ENCODE assay signal across 27 cellular contexts in genomic region chr5:74061292-74061691, GRCh38.
"Had no signal": no experiment of that assay in that cellular context is flagged by ENCODE, and none has a peak within 500 bp of the region (broad histone marks: within the 10 kb centered on the region; RNA-seq: fewer than 3 reads in every experiment).

No MANE protein-coding gene starts in this region.

- H3K4me3 Mint-ChIP-seq: activated B cell treated with CpG ODN at 0.5 μM for 24 hours; activated CD8-positive, alpha-beta T cell treated with anti-CD3 and anti-CD28 coated beads for 36 hours; activated naive CD4-positive, alpha-beta T cell treated with anti-CD3 and anti-CD28 coated beads, Interleukin-2, amount 50 U/mL, for 24 hours; activated naive CD8-positive, alpha-beta T cell treated with anti-CD3 and anti-CD28 coated beads, Interleukin-2, amount 50 U/mL, for 24 hours; activated T-cell treated with anti-CD3 and anti-CD28 coated beads, Interleukin-2, amount 50 U/mL, for 4 hours; activated T-helper 17 cell treated with anti-CD3 and anti-CD28 coated beads, Interleukin-2, amount 50 U/mL, for 72 hours; central memory CD8-positive, alpha-beta T cell; dendritic cell treated with granulocyte-macrophage colony-stimulating factor and Interleukin-4, amounts not matched to agents 40 ng/mL and 50 ng/mL, for 4 days; endodermal cell; naive thymus-derived CD8-positive, alpha-beta T cell; stimulated activated effector memory CD8-positive, alpha-beta T cell treated with anti-CD3 and anti-CD28 coated beads, Interleukin-12 subunit alpha, Interleukin-12 subunit beta, amount 100 ng/mL, for 72 hours; stimulated activated naive CD8-positive, alpha-beta T cell treated with anti-CD3 and anti-CD28 coated beads, Interleukin-15, amount 100 ng/mL, for 72 hours; T-helper 2 cell treated with Interferon-gamma antibody and Interleukin-4, amounts not matched to agents 5 μg/mL and 100 μg/mL, for 36 hours had no signal

- H3K9me3 ChIP-seq: heart left ventricle, neutrophil, ovary, sigmoid colon, upper lobe of right lung had no signal

- H3K4me3 ChIP-seq: heart left ventricle, ovary, sigmoid colon, upper lobe of right lung had no signal

- ATAC-seq: activated CD8-positive, alpha-beta T cell treated with anti-CD3 and anti-CD28 coated beads for 36 hours; activated naive CD8-positive, alpha-beta T cell treated with anti-CD3 and anti-CD28 coated beads, Interleukin-2, amount 50 U/mL, for 24 hours; activated T-cell treated with anti-CD3 and anti-CD28 coated beads, Interleukin-2, amount 50 U/mL, for 4 hours; activated T-helper 17 cell treated with anti-CD3 and anti-CD28 coated beads, Interleukin-2, amount 50 U/mL, for 72 hours; esophagus mucosa; foreskin keratinocyte; heart left ventricle; naive thymus-derived CD8-positive, alpha-beta T cell; stimulated activated effector memory CD8-positive, alpha-beta T cell treated with anti-CD3 and anti-CD28 coated beads, Interleukin-12 subunit alpha, Interleukin-12 subunit beta, amount 100 ng/mL, for 72 hours; stimulated activated naive CD8-positive, alpha-beta T cell treated with anti-CD3 and anti-CD28 coated beads, Interleukin-15, amount 100 ng/mL, for 72 hours; upper lobe of right lung had no signal

- H3K4me1 ChIP-seq: foreskin keratinocyte, sigmoid colon had no signal

- H3K27me3 ChIP-seq: foreskin keratinocyte, heart left ventricle, neutrophil, ovary, sigmoid colon, upper lobe of right lung had no signal

- H3K27ac ChIP-seq: foreskin keratinocyte, heart left ventricle, neutrophil, ovary, sigmoid colon, upper lobe of right lung had no signal

- H3K27ac Mint-ChIP-seq: activated B cell treated with CpG ODN at 0.5 μM for 24 hours; activated CD8-positive, alpha-beta T cell treated with anti-CD3 and anti-CD28 coated beads for 36 hours; activated naive CD4-positive, alpha-beta T cell treated with anti-CD3 and anti-CD28 coated beads, Interleukin-2, amount 50 U/mL, for 24 hours; activated naive CD8-positive, alpha-beta T cell treated with anti-CD3 and anti-CD28 coated beads, Interleukin-2, amount 50 U/mL, for 24 hours; activated T-helper 17 cell treated with anti-CD3 and anti-CD28 coated beads, Interleukin-2, amount 50 U/mL, for 72 hours; dendritic cell treated with granulocyte-macrophage colony-stimulating factor and Interleukin-4, amounts not matched to agents 40 ng/mL and 50 ng/mL, for 4 days; endodermal cell; naive thymus-derived CD8-positive, alpha-beta T cell; progenitor cell of endocrine pancreas; stimulated activated effector memory CD8-positive, alpha-beta T cell treated with anti-CD3 and anti-CD28 coated beads, Interleukin-12 subunit alpha, Interleukin-12 subunit beta, amount 100 ng/mL, for 72 hours; stimulated activated naive CD8-positive, alpha-beta T cell treated with anti-CD3 and anti-CD28 coated beads, Interleukin-15, amount 100 ng/mL, for 72 hours; T-helper 2 cell treated with Interferon-gamma antibody and Interleukin-4, amounts not matched to agents 5 μg/mL and 100 μg/mL, for 36 hours had no signal

- H3K36me3 Mint-ChIP-seq: activated naive CD4-positive, alpha-beta T cell treated with anti-CD3 and anti-CD28 coated beads, Interleukin-2, amount 50 U/mL, for 24 hours; naive thymus-derived CD8-positive, alpha-beta T cell; stimulated activated effector memory CD8-positive, alpha-beta T cell treated with anti-CD3 and anti-CD28 coated beads, Interleukin-12 subunit alpha, Interleukin-12 subunit beta, amount 100 ng/mL, for 72 hours had no signal

- H3K9me3 Mint-ChIP-seq: activated B cell treated with CpG ODN at 0.5 μM for 24 hours; activated CD8-positive, alpha-beta T cell treated with anti-CD3 and anti-CD28 coated beads for 36 hours; activated naive CD4-positive, alpha-beta T cell treated with anti-CD3 and anti-CD28 coated beads, Interleukin-2, amount 50 U/mL, for 24 hours; activated naive CD8-positive, alpha-beta T cell treated with anti-CD3 and anti-CD28 coated beads, Interleukin-2, amount 50 U/mL, for 24 hours; activated T-cell treated with anti-CD3 and anti-CD28 coated beads, Interleukin-2, amount 50 U/mL, for 4 hours; activated T-helper 17 cell treated with anti-CD3 and anti-CD28 coated beads, Interleukin-2, amount 50 U/mL, for 72 hours; central memory CD8-positive, alpha-beta T cell; dendritic cell treated with granulocyte-macrophage colony-stimulating factor and Interleukin-4, amounts not matched to agents 40 ng/mL and 50 ng/mL, for 4 days; endodermal cell; naive thymus-derived CD8-positive, alpha-beta T cell; stimulated activated effector memory CD8-positive, alpha-beta T cell treated with anti-CD3 and anti-CD28 coated beads, Interleukin-12 subunit alpha, Interleukin-12 subunit beta, amount 100 ng/mL, for 72 hours; stimulated activated naive CD8-positive, alpha-beta T cell treated with anti-CD3 and anti-CD28 coated beads, Interleukin-15, amount 100 ng/mL, for 72 hours; T-helper 2 cell treated with Interferon-gamma antibody and Interleukin-4, amounts not matched to agents 5 μg/mL and 100 μg/mL, for 36 hours had no signal

- DNase-seq: activated B cell treated with CpG ODN at 0.5 μM for 24 hours; activated CD4-positive, alpha-beta T cell treated with anti-CD3 and anti-CD28 coated beads, Interleukin-2, amount 50 U/mL, for 1 hour; activated CD8-positive, alpha-beta T cell treated with anti-CD3 and anti-CD28 coated beads for 36 hours; activated naive CD8-positive, alpha-beta T cell treated with anti-CD3 and anti-CD28 coated beads, Interleukin-2, amount 50 U/mL, for 24 hours; activated T-cell treated with anti-CD3 and anti-CD28 coated beads, Interleukin-2, amount 50 U/mL, for 4 hours; amygdala; endodermal cell; foreskin keratinocyte; heart left ventricle; naive thymus-derived CD8-positive, alpha-beta T cell; ovary; sigmoid colon; small intestine; stimulated activated CD4-positive, alpha-beta T cell treated with anti-CD3 and anti-CD28 coated beads, Interleukin-4, amount 100 ng/mL, for 24 hours; stimulated activated naive CD8-positive, alpha-beta T cell treated with anti-CD3 and anti-CD28 coated beads, Interleukin-15, amount 100 ng/mL, for 72 hours; substantia nigra; T-helper 1 cell; upper lobe of right lung had no signal

- H3K27me3 Mint-ChIP-seq: activated CD8-positive, alpha-beta T cell treated with anti-CD3 and anti-CD28 coated beads for 36 hours; activated naive CD4-positive, alpha-beta T cell treated with anti-CD3 and anti-CD28 coated beads, Interleukin-2, amount 50 U/mL, for 24 hours; central memory CD8-positive, alpha-beta T cell; dendritic cell treated with granulocyte-macrophage colony-stimulating factor and Interleukin-4, amounts not matched to agents 40 ng/mL and 50 ng/mL, for 4 days; progenitor cell of endocrine pancreas had no signal

- FAIRE-seq: small intestine had no signal

- H3K4me1 Mint-ChIP-seq: activated B cell treated with CpG ODN at 0.5 μM for 24 hours; activated naive CD4-positive, alpha-beta T cell treated with anti-CD3 and anti-CD28 coated beads, Interleukin-2, amount 50 U/mL, for 24 hours; activated T-helper 17 cell treated with anti-CD3 and anti-CD28 coated beads, Interleukin-2, amount 50 U/mL, for 72 hours; central memory CD8-positive, alpha-beta T cell; naive thymus-derived CD8-positive, alpha-beta T cell; stimulated activated effector memory CD8-positive, alpha-beta T cell treated with anti-CD3 and anti-CD28 coated beads, Interleukin-12 subunit alpha, Interleukin-12 subunit beta, amount 100 ng/mL, for 72 hours; stimulated activated naive CD8-positive, alpha-beta T cell treated with anti-CD3 and anti-CD28 coated beads, Interleukin-15, amount 100 ng/mL, for 72 hours had no signal

- H3K36me3 ChIP-seq: heart left ventricle, neutrophil, ovary, sigmoid colon, upper lobe of right lung had no signal
